Comparison of ENCODE assay signal across 1 cellular context in the genomic region with DNA sequence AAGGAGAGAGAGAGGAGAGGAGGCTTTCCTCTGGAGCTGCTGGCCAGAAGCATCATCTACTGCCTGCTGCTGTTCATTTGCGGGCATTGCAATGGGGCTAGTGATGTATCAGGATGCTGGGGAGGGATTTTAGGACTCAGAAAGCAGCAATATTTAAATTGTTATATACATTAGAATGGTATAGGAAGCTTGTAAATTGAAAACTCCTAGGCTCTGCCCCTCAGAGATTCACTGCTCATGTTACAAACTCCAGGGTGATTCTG.
TF ChIP-seq lines count a peak whose summit lies in the region.

No MANE protein-coding gene starts in this region.

TF ChIP-seq in K562, 482 proteins besides CTCF, POLR2A, EP300 and RAD21:
- TF ChIP-seq, protein P1, sequence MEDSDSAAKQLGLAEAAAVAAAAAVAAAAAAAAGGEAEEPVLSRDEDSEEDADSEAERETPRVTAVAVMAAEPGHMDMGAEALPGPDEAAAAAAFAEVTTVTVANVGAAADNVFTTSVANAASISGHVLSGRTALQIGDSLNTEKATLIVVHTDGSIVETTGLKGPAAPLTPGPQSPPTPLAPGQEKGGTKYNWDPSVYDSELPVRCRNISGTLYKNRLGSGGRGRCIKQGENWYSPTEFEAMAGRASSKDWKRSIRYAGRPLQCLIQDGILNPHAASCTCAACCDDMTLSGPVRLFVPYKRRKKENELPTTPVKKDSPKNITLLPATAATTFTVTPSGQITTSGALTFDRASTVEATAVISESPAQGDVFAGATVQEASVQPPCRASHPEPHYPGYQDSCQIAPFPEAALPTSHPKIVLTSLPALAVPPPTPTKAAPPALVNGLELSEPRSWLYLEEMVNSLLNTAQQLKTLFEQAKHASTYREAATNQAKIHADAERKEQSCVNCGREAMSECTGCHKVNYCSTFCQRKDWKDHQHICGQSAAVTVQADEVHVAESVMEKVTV (CRISPR knock-in tag; IDR thresholded peaks at IDR 0.05): peak; percentile 71
- TF ChIP-seq SMC3 (conservative IDR thresholded peaks at IDR 0.05; ENCODE audit: insufficient read depth, low read depth, low read length): 0 out of 2 replicates have a peak, but pooled peaks have one; percentile 28
- TF ChIP-seq POLR2AphosphoS5 (IDR thresholded peaks at IDR 0.05; ENCODE audit: control insufficient read depth, insufficient read depth, low read depth, low read length): no peak
- 0 out of 2 replicates have a peak, but pooled peaks have one; percentile 44 for TF ChIP-seq OTX1 (CRISPR knock-in tag; IDR thresholded peaks at IDR 0.05)
TF ChIP-seq in K562: peak in this region for 3.
